In genomic region chr3:129506272-129506742, GRCh38 we compare ENCODE assay signal across 18 cellular contexts. TPM values are rescaled to one million over a fixed set of nuclear protein-coding genes. Genes with fewer than 3 reads are reported as not detected.
DNase-seq lines count a peak whose midpoint lies in the region; ATAC-seq and TF ChIP-seq lines count a peak whose summit lies in the region.
"Had no signal": no experiment of that assay in that cellular context is flagged by ENCODE, and none has a peak within 500 bp of the region (broad histone marks: within the 10 kb centered on the region; RNA-seq: fewer than 3 reads in every experiment).

No MANE protein-coding gene starts in this region.

- H3K4me3 ChIP-seq in right cardiac atrium (ENCODE audit: low read length), result no peak overlapping the region
- H3K4me3 ChIP-seq in heart right ventricle, result no peak overlapping the region
- no peak overlapping the region for H3K4me3 ChIP-seq in GM23248
- no peak overlapping the region for H3K4me3 ChIP-seq in endodermal cell (ENCODE audit: low read length)
- H3K4me3 ChIP-seq: A549, SJCRH30, upper lobe of left lung had no signal

- DNase-seq in right cardiac atrium (peak in 2 of 3 donors; percentile 11 to 15), heart right ventricle (no peak), NCI-H2171 (lab: John Stamatoyannopoulos, UW) (peak; percentile 23), Ammon's horn (ENCODE audit: low spot score) (no peak), GM23248 (no peak), endodermal cell (no peak)
- DNase-seq: CD4-positive, alpha-beta T cell; NCI-H2227 treated with DMSO at 0.1 percent for 48 hours; nephron progenitor cell; SJCRH30; stimulated activated naive CD4-positive, alpha-beta T cell treated with Interleukin-2 at 50 U/mL for 16 hours; T1000; upper lobe of left lung had no signal

- WGBS in right cardiac atrium, result 76% methylated on average over 8 of the region's 8 CpGs
- 76 to 81% methylated on average over 8 of the region's 8 CpGs for WGBS in heart right ventricle, 2 donors
- WGBS in GM23248 (ENCODE audit: low coverage in 1 of 2, low lambda C conversion rate in 2 of 2, missing lambda C conversion rate in 2 of 2), 2 experiments, result 95 to 97% methylated on average over 8 of the region's 8 CpGs
- 93 to 97% methylated on average over 7 to 8 of the region's 8 CpGs for WGBS in endodermal cell (ENCODE audit: insufficient coverage in 1 of 2, insufficient read length in 1 of 2), 2 experiments

- H3K9ac ChIP-seq in GM23248, result no peak overlapping the region
- no peak overlapping the region for H3K9ac ChIP-seq in endodermal cell (ENCODE audit: extremely low read depth, low read length, poor library complexity, severe bottlenecking)

- H3K27me3 ChIP-seq in right cardiac atrium (ENCODE audit: control insufficient read depth, insufficient read depth) (no peaks in the 10 kb centered on the region), heart right ventricle (no peaks in the 10 kb centered on the region), GM23248 (replicated peaks; ENCODE audit: insufficient read depth) (no peaks in the 10 kb centered on the region), endodermal cell (ENCODE audit: control insufficient read depth, insufficient read depth, low read length, poor library complexity, severe bottlenecking) (no peaks in the 10 kb centered on the region)
- H3K27me3 ChIP-seq: SJCRH30, upper lobe of left lung had no signal

- no peaks in the 10 kb centered on the region for H3K9me3 ChIP-seq in right cardiac atrium (ENCODE audit: control insufficient read depth, low read length)
- H3K9me3 ChIP-seq in heart right ventricle, result no peaks in the 10 kb centered on the region
- no peaks in the 10 kb centered on the region for H3K9me3 ChIP-seq in GM23248 (ENCODE audit: low read depth)
- no peaks in the 10 kb centered on the region for H3K9me3 ChIP-seq in endodermal cell (ENCODE audit: control insufficient read depth, low read length)
- H3K9me3 ChIP-seq: A549, SJCRH30, upper lobe of left lung had no signal

- no peaks in the 10 kb centered on the region for H3K79me2 ChIP-seq in GM23248 (ENCODE audit: insufficient read depth)

- H3K36me3 ChIP-seq in heart right ventricle (peaks cover 0 to 52% (median 4%) of the 10 kb centered on the region in 9 donors), GM23248 (ENCODE audit: low read depth) (no peaks in the 10 kb centered on the region), endodermal cell (ENCODE audit: control insufficient read depth, insufficient read depth, low read length) (peaks cover 42% of the 10 kb centered on the region)
- H3K36me3 ChIP-seq: SJCRH30 had no signal

- TF ChIP-seq CTCF in heart right ventricle (IDR thresholded peaks at IDR 0.05) (no peak), brain (conservative IDR thresholded peaks at IDR 0.05) (no peak), endodermal cell (conservative IDR thresholded peaks at IDR 0.05) (no peak)

- H4K20me1 ChIP-seq in GM23248 (ENCODE audit: insufficient read depth), result no peaks in the 10 kb centered on the region

- ATAC-seq in right cardiac atrium, result no peak
- ATAC-seq in heart right ventricle, result no peak
- no peak for ATAC-seq in GM21786 (IDR thresholded peaks at IDR 0.05; ENCODE audit: unreplicated experiment)
- ATAC-seq: A549 had no signal

- H3K27ac ChIP-seq in right cardiac atrium (ENCODE audit: low read length), result no peak overlapping the region
- H3K27ac ChIP-seq in heart right ventricle, result no peak overlapping the region
- H3K27ac ChIP-seq in GM23248, result no peak overlapping the region
- H3K27ac ChIP-seq in endodermal cell (ENCODE audit: low read depth, low read length), result no peak overlapping the region
- H3K27ac ChIP-seq: A549, SJCRH30 had no signal

- H3K4me2 ChIP-seq in GM23248 (ENCODE audit: unreplicated experiment), result no peak overlapping the region
- H3K4me2 ChIP-seq: A549 had no signal

- H3K4me1 ChIP-seq in right cardiac atrium (ENCODE audit: control insufficient read depth, insufficient read depth, low read length), result peaks cover 27% of the 10 kb centered on the region
- peaks cover 10 to 71% (median 57%) of the 10 kb centered on the region in 9 donors for H3K4me1 ChIP-seq in heart right ventricle
- no peaks in the 10 kb centered on the region for H3K4me1 ChIP-seq in GM23248 (ENCODE audit: insufficient read depth)
- H3K4me1 ChIP-seq in endodermal cell (ENCODE audit: control insufficient read depth, insufficient read depth, low read length), result peaks cover 3% of the 10 kb centered on the region
- H3K4me1 ChIP-seq: A549 had no signal

- H3K9me3 Mint-ChIP-seq in brain (peaks cover 0 to 2% (median 0%) of the 10 kb centered on the region in 5 experiments), endodermal cell (no peaks in the 10 kb centered on the region)
- H3K9me3 Mint-ChIP-seq: CD4-positive, alpha-beta T cell; nephron progenitor cell had no signal

- in situ Hi-C loops in GM23248 (cut with MboI), result no loop called here

- H3K9me2 ChIP-seq in GM23248 (ENCODE audit: insufficient read depth), result no peaks in the 10 kb centered on the region

- H3K4me3 Mint-ChIP-seq in brain (no peak overlapping the region), endodermal cell (no peak overlapping the region)
- H3K4me3 Mint-ChIP-seq: CD4-positive, alpha-beta T cell; nephron progenitor cell had no signal

- H3K27me3 Mint-ChIP-seq in brain, result no peaks in the 10 kb centered on the region
- H3K27me3 Mint-ChIP-seq in endodermal cell (ENCODE audit: insufficient read depth), result no peaks in the 10 kb centered on the region
- H3K27me3 Mint-ChIP-seq: CD4-positive, alpha-beta T cell had no signal

- peaks cover 34% of the 10 kb centered on the region for H3K36me3 Mint-ChIP-seq in brain
- H3K36me3 Mint-ChIP-seq in endodermal cell (ENCODE audit: low read depth), result peaks cover 35% of the 10 kb centered on the region

- H2AFZ ChIP-seq in GM23248, result no peak overlapping the region

- no peaks in the 10 kb centered on the region for H3F3A ChIP-seq in GM23248 (ENCODE audit: insufficient read depth)

- H3K27ac Mint-ChIP-seq in brain, result peak overlapping the region in 3 of 5 experiments; percentile 96 to 99 (median 96)
- no peak overlapping the region for H3K27ac Mint-ChIP-seq in endodermal cell
- H3K27ac Mint-ChIP-seq: CD4-positive, alpha-beta T cell; nephron progenitor cell had no signal

- peaks cover 44% of the 10 kb centered on the region for H3K4me1 Mint-ChIP-seq in brain
- no peaks in the 10 kb centered on the region for H3K4me1 Mint-ChIP-seq in endodermal cell

- intact Hi-C loops in right cardiac atrium (cut with DNase I) (loop anchor here in 1 of 4 donors (10.0 kb wide), 1 partner anchor 48 kb away; no protein-coding TSS in a partner anchor), heart right ventricle (cut with DNase I) (loop anchor here in 3 of 10 donors (5.0 to 10.0 kb wide), 4 partner anchors 46 to 428 kb away; no protein-coding TSS in a partner anchor)

RNA-seq across cellular contexts. Expression of gene RHO, which starts 22.1 kb away (rescaled TPM):
- total RNA-seq in right cardiac atrium, result not detected
- polyA plus RNA-seq in right cardiac atrium, result not detected
- not detected for total RNA-seq in heart right ventricle
- not detected for polyA plus RNA-seq in heart right ventricle
- not detected for polyA plus RNA-seq in brain (ENCODE audit: insufficient read depth, low read depth, low replicate concordance)
- not detected in 2 replicates for total RNA-seq in GM23248 (2014; rRNA removed; shearing (Covaris generic))
- not detected in 2 replicates for polyA plus RNA-seq in GM23248 (2016; fragmentation: Nextera tagmentation; extraction: Ambion mirVana)
- under 1 TPM; 0.22 to 0.26 TPM for total RNA-seq in endodermal cell
- not detected for polyA plus RNA-seq in endodermal cell (2013, experiment 1 of 2)
- not detected for polyA plus RNA-seq in endodermal cell (2013, experiment 2 of 2)
- total RNA-seq: CD4-positive, alpha-beta T cell; mesenteric fat pad; SJCRH30; upper lobe of left lung had no signal
- polyA plus RNA-seq: keratinocyte had no signal

RNA-seq across cellular contexts. Expression of gene H1-8, which starts 36.7 kb away (rescaled TPM):
- total RNA-seq in right cardiac atrium, result not detected
- polyA plus RNA-seq in right cardiac atrium, result not detected
- total RNA-seq in heart right ventricle, result not detected
- polyA plus RNA-seq in heart right ventricle, result not detected
- polyA plus RNA-seq in brain (ENCODE audit: insufficient read depth, low read depth, low replicate concordance), result not detected
- total RNA-seq in GM23248 (2014; rRNA removed; shearing (Covaris generic)), result not detected in 2 replicates
- polyA plus RNA-seq in GM23248 (2016; fragmentation: Nextera tagmentation; extraction: Ambion mirVana), result not detected in 2 replicates
- not detected for total RNA-seq in endodermal cell
- polyA plus RNA-seq in endodermal cell (2013, experiment 1 of 2), result not detected
- polyA plus RNA-seq in endodermal cell (2013, experiment 2 of 2), result not detected
- total RNA-seq: CD4-positive, alpha-beta T cell; mesenteric fat pad; SJCRH30; upper lobe of left lung had no signal
- polyA plus RNA-seq: A549, keratinocyte had no signal

Comparison
In these comparisons a context has a peak if more than half of its experiments do, and no peak if none do; other contexts are left out.
1. DNase-seq: peak in right cardiac atrium (2 of 3) and NCI-H2171 (single experiment); none in heart right ventricle (0 of 2), Ammon's horn (single experiment), GM23248 (single experiment) and endodermal cell (single experiment).